8 cellular contexts compared by ENCODE assay signal in genomic region chr6:128327890-128328289, GRCh38.
DNase-seq lines count a peak whose midpoint lies in the region; ATAC-seq and TF ChIP-seq lines count a peak whose summit lies in the region.

No MANE protein-coding gene starts in this region.

- H3K9me3 ChIP-seq in CD8-positive, alpha-beta memory T cell (ENCODE audit: low read length): no peaks in the 10 kb centered on the region
- H3K9me3 ChIP-seq in SJCRH30 (replicated peaks) (no peaks in the 10 kb centered on the region; the same call in none of the 2 replicates), neural progenitor cell (ENCODE audit: low read depth) (no peaks in the 10 kb centered on the region)

- ATAC-seq in GM19043 (IDR thresholded peaks at IDR 0.05; ENCODE audit: low read depth, unreplicated experiment) (peak; percentile 84), HG03439 (IDR thresholded peaks at IDR 0.05; ENCODE audit: unreplicated experiment) (peak; percentile 76)

- H3K27me3 ChIP-seq in CD8-positive, alpha-beta memory T cell (ENCODE audit: insufficient read depth, low read length, poor library complexity, severe bottlenecking): no peaks in the 10 kb centered on the region
- H3K27me3 ChIP-seq in SJCRH30 (no peaks in the 10 kb centered on the region), neural progenitor cell (no peaks in the 10 kb centered on the region)

- no peaks in the 10 kb centered on the region for H3K4me1 Mint-ChIP-seq in CD8-positive, alpha-beta memory T cell
- no peaks in the 10 kb centered on the region for H3K4me1 Mint-ChIP-seq in chondrocyte (ENCODE audit: low read depth)
- H3K4me1 Mint-ChIP-seq in neural progenitor cell: peaks cover 3% of the 10 kb centered on the region
- peaks cover 8% of the 10 kb centered on the region for H3K4me1 Mint-ChIP-seq in mesothelial cell of epicardium

- CTCF ChIA-PET in CD8-positive, alpha-beta memory T cell (lab: Charles Lee): interaction anchor here (0.8 to 1.8 kb wide), 11 partner anchors 14 to 591 kb away, joined by 3 to 27 read pairs (median 4); partner anchors contain the start of gene THEMIS

- no peak overlapping the region for H2AFZ ChIP-seq in neural progenitor cell (replicated peaks)

- H3K79me2 ChIP-seq in neural progenitor cell (ENCODE audit: low read depth): peaks cover 14% of the 10 kb centered on the region

- TF ChIP-seq CTCF in chondrocyte (IDR thresholded peaks at IDR 0.05) (peak; percentile 65), neural progenitor cell (IDR thresholded peaks at IDR 0.05) (peak; percentile 55), mesothelial cell of epicardium (IDR thresholded peaks at IDR 0.05; ENCODE audit: unreplicated experiment) (no peak)

- no peaks in the 10 kb centered on the region for H3K36me3 Mint-ChIP-seq in CD8-positive, alpha-beta memory T cell
- H3K36me3 Mint-ChIP-seq in chondrocyte (ENCODE audit: low read depth) (peaks cover 2% of the 10 kb centered on the region), neural progenitor cell (peaks cover 10% of the 10 kb centered on the region), mesothelial cell of epicardium (peaks cover 16% of the 10 kb centered on the region)

- POLR2A ChIA-PET in CD8-positive, alpha-beta memory T cell (lab: Charles Lee): interaction anchor here (1.0 kb wide), 1 partner anchor 472 kb away, joined by 3 read pairs; no protein-coding TSS in a partner anchor

- H3K4me3 Mint-ChIP-seq in CD8-positive, alpha-beta memory T cell: no peak overlapping the region
- no peak overlapping the region for H3K4me3 Mint-ChIP-seq in chondrocyte (ENCODE audit: unreplicated experiment)
- no peak overlapping the region for H3K4me3 Mint-ChIP-seq in neural progenitor cell
- H3K4me3 Mint-ChIP-seq in mesothelial cell of epicardium: no peak overlapping the region

- H3K4me1 ChIP-seq in CD8-positive, alpha-beta memory T cell (ENCODE audit: insufficient read depth, low read length): no peaks in the 10 kb centered on the region
- H3K4me1 ChIP-seq in SJCRH30 (no peaks in the 10 kb centered on the region), neural progenitor cell (no peaks in the 10 kb centered on the region)

- no peak overlapping the region for H3K4me3 ChIP-seq in CD8-positive, alpha-beta memory T cell (ENCODE audit: low read length)
- H3K4me3 ChIP-seq in SJCRH30: no peak overlapping the region
- H3K4me3 ChIP-seq in neural progenitor cell: no peak overlapping the region

- H3K27me3 Mint-ChIP-seq in CD8-positive, alpha-beta memory T cell: peaks cover 0 to 4% of the 10 kb centered on the region in 2 donors
- H3K27me3 Mint-ChIP-seq in chondrocyte (ENCODE audit: low read depth): no peaks in the 10 kb centered on the region
- no peaks in the 10 kb centered on the region for H3K27me3 Mint-ChIP-seq in neural progenitor cell (ENCODE audit: insufficient read depth, low read depth)
- no peaks in the 10 kb centered on the region for H3K27me3 Mint-ChIP-seq in mesothelial cell of epicardium (ENCODE audit: low read depth)

- no peak overlapping the region for H3K27ac Mint-ChIP-seq in CD8-positive, alpha-beta memory T cell
- H3K27ac Mint-ChIP-seq in chondrocyte (ENCODE audit: unreplicated experiment) (no peak overlapping the region), neural progenitor cell (no peak overlapping the region), mesothelial cell of epicardium (no peak overlapping the region)

- no peaks in the 10 kb centered on the region for H3K36me3 ChIP-seq in CD8-positive, alpha-beta memory T cell (ENCODE audit: insufficient read depth, low read length)
- H3K36me3 ChIP-seq in SJCRH30 (no peaks in the 10 kb centered on the region), neural progenitor cell (no peaks in the 10 kb centered on the region)

- no peaks in the 10 kb centered on the region for H3F3A ChIP-seq in neural progenitor cell (ENCODE audit: low read depth)

- no peaks in the 10 kb centered on the region for H4K20me1 ChIP-seq in neural progenitor cell (ENCODE audit: low read depth)

- H3K9me3 Mint-ChIP-seq in CD8-positive, alpha-beta memory T cell: peaks cover 0 to 2% (median 0%) of the 10 kb centered on the region in 5 donors
- H3K9me3 Mint-ChIP-seq in chondrocyte (ENCODE audit: low read depth): peaks cover 14% of the 10 kb centered on the region
- peaks cover 8% of the 10 kb centered on the region for H3K9me3 Mint-ChIP-seq in neural progenitor cell
- peaks cover 31% of the 10 kb centered on the region for H3K9me3 Mint-ChIP-seq in mesothelial cell of epicardium

- H3K9ac ChIP-seq in neural progenitor cell: no peak overlapping the region

- no peak overlapping the region for H3K27ac ChIP-seq in CD8-positive, alpha-beta memory T cell (ENCODE audit: low read depth, low read length)
- H3K27ac ChIP-seq in SJCRH30: no peak overlapping the region
- H3K27ac ChIP-seq in neural progenitor cell: no peak overlapping the region

- peak in 3 of 5 donors; percentile 21 to 55 (median 29) for DNase-seq in CD8-positive, alpha-beta memory T cell
- DNase-seq in SJCRH30 (peak; percentile 12 to 52), chondrocyte (ENCODE audit: low spot score) (no peak), neural progenitor cell (ENCODE audit: low spot score) (peak; percentile 52), germinal center (ENCODE audit: low spot score) (no peak), mesothelial cell of epicardium (ENCODE audit: low spot score in 2 of 2, unreplicated experiment in 2 of 2) (no peak)

- H3K4me2 ChIP-seq in neural progenitor cell: no peak overlapping the region

Comparison
In these comparisons a context has a peak if more than half of its experiments do, and no peak if none do; other contexts are left out.
1. DNase-seq: peak in CD8-positive, alpha-beta memory T cell (3 of 5), SJCRH30 (2 of 2) and neural progenitor cell (single experiment); none in chondrocyte (single experiment), germinal center (single experiment) and mesothelial cell of epicardium (0 of 2).